In the genomic region with DNA sequence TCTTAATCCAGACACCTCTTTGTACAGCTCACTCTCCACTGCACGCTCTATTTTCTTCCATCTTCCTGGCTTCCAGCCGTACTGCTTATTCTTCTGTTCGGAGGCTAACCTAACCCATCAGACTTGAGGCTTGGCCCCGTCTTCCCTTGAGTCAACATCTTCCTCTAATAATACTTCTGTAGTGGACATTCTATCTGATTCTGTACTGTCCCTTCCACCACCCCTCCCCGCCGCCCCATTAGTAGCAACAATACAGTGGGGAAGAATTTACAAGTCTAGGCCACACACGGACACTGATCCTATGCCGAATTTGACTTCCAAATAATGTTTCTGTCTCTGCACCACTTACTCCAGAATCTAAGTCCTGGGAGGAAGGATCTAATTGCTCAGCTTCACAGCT, we compare ENCODE assay signal across 25 cellular contexts.
A peak's percentile ranks its signal among the peaks of the same experiment; 100 is the strongest.
DNase-seq lines count a peak whose midpoint lies in the region; ATAC-seq, FAIRE-seq and TF ChIP-seq lines count a peak whose summit lies in the region.
"Had no signal": no experiment of that assay in that cellular context is flagged by ENCODE, and none has a peak within 500 bp of the region (broad histone marks: within the 10 kb centered on the region; RNA-seq: fewer than 3 reads in every experiment).

No MANE protein-coding gene starts in this region.

- H3K9me3 Mint-ChIP-seq in osteocyte (ENCODE audit: unreplicated experiment) = no peaks in the 10 kb centered on the region
- H3K9me3 Mint-ChIP-seq: CD4-positive, alpha-beta T cell; GM23338; HFFc6 had no signal

- no peaks in the 10 kb centered on the region for H4K20me1 ChIP-seq in endothelial cell of umbilical vein (replicated peaks; ENCODE audit: control insufficient read depth, extremely low read depth, insufficient read depth, low read length)
- H4K20me1 ChIP-seq: BLaER1 treated with 17β-estradiol and CSF1 and Interleukin-3, amounts not matched to agents 10 nM and 100 nM had no signal

- H3K79me2 ChIP-seq in endothelial cell of umbilical vein (ENCODE audit: control insufficient read depth, insufficient read depth, low read length) = no peaks in the 10 kb centered on the region

- no peak overlapping the region for H3K9ac ChIP-seq in endothelial cell of umbilical vein (replicated peaks; ENCODE audit: extremely low read depth, insufficient read depth, low read length)
- H3K9ac ChIP-seq: BLaER1 treated with 17β-estradiol and CSF1 and Interleukin-3, amounts not matched to agents 10 nM and 100 nM had no signal

- POLR2A ChIA-PET in endothelial cell of umbilical vein (lab: Charles Lee) = no interaction called here

- dilution Hi-C loops in endothelial cell of umbilical vein (cut with MboI; ENCODE audit: extremely low pct_ligation_motif_present, low sequenced_read_pairs) = no loop called here

- H3K9me3 ChIP-seq in endothelial cell of umbilical vein (replicated peaks; ENCODE audit: control insufficient read depth, insufficient read depth, low read length) = no peaks in the 10 kb centered on the region
- H3K9me3 ChIP-seq: BE2C; BLaER1 treated with 17β-estradiol and CSF1 and Interleukin-3, amounts not matched to agents 10 nM and 100 nM; HAP-1 had no signal

- CTCF ChIA-PET in endothelial cell of umbilical vein (lab: Charles Lee) = interaction anchor here (0.7 to 1.5 kb wide), 4 partner anchors 25 to 63 kb away, joined by 3 read pairs; no protein-coding TSS in a partner anchor

- H3K27me3 ChIP-seq in endothelial cell of umbilical vein (ENCODE audit: control insufficient read depth in 2 of 2, insufficient read depth in 2 of 2, low read length in 2 of 2) = no peaks in the 10 kb centered on the region
- H3K27me3 ChIP-seq: BE2C; BLaER1 treated with 17β-estradiol and CSF1 and Interleukin-3, amounts not matched to agents 10 nM and 100 nM had no signal

- H3K4me2 ChIP-seq in endothelial cell of umbilical vein (ENCODE audit: insufficient read depth, low read length) = no peak overlapping the region
- H3K4me2 ChIP-seq: BLaER1 treated with 17β-estradiol and CSF1 and Interleukin-3, amounts not matched to agents 10 nM and 100 nM; GM23338 had no signal

- no peak overlapping the region for H2AFZ ChIP-seq in endothelial cell of umbilical vein (ENCODE audit: low read depth, low read length)
- H2AFZ ChIP-seq: GM23338 had no signal

- H3K4me1 Mint-ChIP-seq in osteocyte (ENCODE audit: unreplicated experiment) = peaks cover 49% of the 10 kb centered on the region
- H3K4me1 Mint-ChIP-seq: CD14-positive monocyte; CD8-positive, alpha-beta memory T cell; GM23338 had no signal

- H3K27ac Mint-ChIP-seq in osteocyte (ENCODE audit: unreplicated experiment) = peak overlapping the region; percentile 54
- H3K27ac Mint-ChIP-seq: CD14-positive monocyte; CD4-positive, alpha-beta T cell; CD8-positive, alpha-beta memory T cell; GM23338; HFFc6 had no signal

- DNase-seq in NCI-H526 (lab: John Stamatoyannopoulos, UW) (peak; percentile 24 to 40), NCI-H526 treated with DMSO at 0.1 percent for 48 hours (lab: John Stamatoyannopoulos, UW) (no peak), endothelial cell of umbilical vein (ENCODE audit: low read depth, low spot score) (no peak), osteocyte (ENCODE audit: extremely low spot score, unreplicated experiment) (no peak), H54 (ENCODE audit: insufficient read length, low spot score) (no peak)
- DNase-seq: ACHN; AML-193; BE2C; CD4-positive, alpha-beta T cell; CD8-positive, alpha-beta memory T cell; DMS 273 treated with DMSO at 0.1 percent for 48 hours; DMS79; EL; GDM1; HFFc6 had no signal

- no peak for TF ChIP-seq CTCF in endothelial cell of umbilical vein (IDR thresholded peaks at IDR 0.05; ENCODE audit: extremely low read depth in 1 of 2, insufficient read depth in 1 of 2, low read depth in 1 of 2, low read length in 2 of 2)
- TF ChIP-seq CTCF in osteocyte (IDR thresholded peaks at IDR 0.05) = no peak

- BruUV-seq in endothelial cell of umbilical vein (replicated peaks; lab: Mats Ljungman, UMichigan) = no TSS peak

- no peaks in the 10 kb centered on the region for H3K27me3 Mint-ChIP-seq in osteocyte (ENCODE audit: unreplicated experiment)

- ATAC-seq in HG03039 (IDR thresholded peaks at IDR 0.05; ENCODE audit: unreplicated experiment) = no peak
- ATAC-seq: GM12878, GM23338 had no signal

- H3K4me3 Mint-ChIP-seq in osteocyte (ENCODE audit: unreplicated experiment) = no peak overlapping the region
- H3K4me3 Mint-ChIP-seq: CD14-positive monocyte; CD4-positive, alpha-beta T cell; CD8-positive, alpha-beta memory T cell; GM23338; HFFc6 had no signal

- intact Hi-C loops in endothelial cell of umbilical vein (cut with micrococcal nuclease) = no loop called here

- no peaks in the 10 kb centered on the region for H3K36me3 ChIP-seq in endothelial cell of umbilical vein (ENCODE audit: control insufficient read depth in 2 of 2, extremely low read depth in 1 of 2, insufficient read depth in 2 of 2, low read length in 2 of 2)
- H3K36me3 ChIP-seq: BE2C; BLaER1 treated with 17β-estradiol and CSF1 and Interleukin-3, amounts not matched to agents 10 nM and 100 nM; HAP-1 had no signal

- no peak overlapping the region for H3K27ac ChIP-seq in endothelial cell of umbilical vein (ENCODE audit: insufficient read depth, low read depth, low read length)
- H3K27ac ChIP-seq: 22Rv1; BLaER1 treated with 17β-estradiol and CSF1 and Interleukin-3, amounts not matched to agents 10 nM and 100 nM had no signal

- no peaks in the 10 kb centered on the region for H3K9me1 ChIP-seq in endothelial cell of umbilical vein (replicated peaks; ENCODE audit: control insufficient read depth, extremely low read depth, insufficient read depth, low read length)

- TF ChIP-seq POLR2A in endothelial cell of umbilical vein (IDR thresholded peaks at IDR 0.05; ENCODE audit: low read depth, low read length) = no peak
- no peak for TF ChIP-seq POLR2A in H54 (IDR thresholded peaks at IDR 0.05; ENCODE audit: low read depth, low read length)

- H3K36me3 Mint-ChIP-seq in osteocyte (ENCODE audit: unreplicated experiment) = no peaks in the 10 kb centered on the region
- H3K36me3 Mint-ChIP-seq: CD14-positive monocyte had no signal

- H3K4me1 ChIP-seq in endothelial cell of umbilical vein (ENCODE audit: control insufficient read depth, extremely low read depth, insufficient read depth, low read length) = peaks cover 14% of the 10 kb centered on the region
- H3K4me1 ChIP-seq: BE2C; BLaER1 treated with 17β-estradiol and CSF1 and Interleukin-3, amounts not matched to agents 10 nM and 100 nM; HAP-1 had no signal

- H3K4me3 ChIP-seq in endothelial cell of umbilical vein (replicated peaks in 1 of 3; ENCODE audit: insufficient read depth in 1 of 3, low read depth in 1 of 3, low read length in 3 of 3) = no peak overlapping the region
- H3K4me3 ChIP-seq: BLaER1 treated with 17β-estradiol and CSF1 and Interleukin-3, amounts not matched to agents 10 nM and 100 nM; GM12878; GM23338; HAP-1 had no signal

- FAIRE-seq in endothelial cell of umbilical vein (lab: Jason Lieb, UNC) (peak; percentile 21), H54 (lab: Jason Lieb, UNC) (no peak)
- FAIRE-seq: A204.1, D721Med, GM12878, GM19239 had no signal

TF ChIP-seq in endothelial cell of umbilical vein, 7 proteins besides CTCF, POLR2A, EP300 and RAD21:
- TF ChIP-seq GATA2 (IDR thresholded peaks at IDR 0.05; ENCODE audit: insufficient read depth, insufficient read length, low read depth, low read length) = no peak
TF ChIP-seq in endothelial cell of umbilical vein: peak in this region for 0.

Comparison
In these comparisons a context has a peak if more than half of its experiments do, and no peak if none do; other contexts are left out.
1. DNase-seq: peak in NCI-H526 (2 of 2); none in NCI-H526 treated with DMSO at 0.1 percent for 48 hours (single experiment), endothelial cell of umbilical vein (single experiment), osteocyte (single experiment) and H54 (single experiment).